Comparison of ENCODE assay signal across 10 cellular contexts in genomic region chr3:2099779-2100191, GRCh38. TPM values are rescaled to one million over a fixed set of nuclear protein-coding genes. Genes with fewer than 3 reads are reported as not detected.
DNase-seq lines count a peak whose midpoint lies in the region; ATAC-seq, FAIRE-seq and TF ChIP-seq lines count a peak whose summit lies in the region.
"Had no signal": no experiment of that assay in that cellular context is flagged by ENCODE, and none has a peak within 500 bp of the region (broad histone marks: within the 10 kb centered on the region; RNA-seq: fewer than 3 reads in every experiment).

No MANE protein-coding gene starts in this region.

- no peak for DNase-seq in activated CD4-positive, alpha-beta T cell treated with anti-CD3 and anti-CD28 coated beads, Interleukin-2, amount 10 ng/mL, durations not matched to agents 7 days and 5 days
- no peak for DNase-seq in activated CD4-positive, alpha-beta T cell treated with anti-CD3 and anti-CD28 coated beads for 36 hours
- DNase-seq in cerebellum (ENCODE audit: low spot score) (peak; percentile 22), mesothelial cell of epicardium (ENCODE audit: low spot score in 2 of 2, unreplicated experiment in 2 of 2) (peak in 1 of 2 experiments; percentile 49), frontal cortex (ENCODE audit: low spot score in 2 of 2) (no peak), NCI-H187 treated with DMSO at 0.1 percent for 48 hours (lab: John Stamatoyannopoulos, UW) (no peak)

- H3K4me3 ChIP-seq in thymus (ENCODE audit: low read length): peak overlapping the region; percentile 31

- no peaks in the 10 kb centered on the region for H3K36me3 Mint-ChIP-seq in activated CD4-positive, alpha-beta T cell treated with anti-CD3 and anti-CD28 coated beads, Interleukin-2, amount 10 ng/mL, durations not matched to agents 7 days and 5 days (ENCODE audit: low read depth)
- H3K36me3 Mint-ChIP-seq in activated CD4-positive, alpha-beta T cell treated with anti-CD3 and anti-CD28 coated beads for 36 hours (ENCODE audit: low read depth): no peaks in the 10 kb centered on the region
- peaks cover 5% of the 10 kb centered on the region for H3K36me3 Mint-ChIP-seq in mesothelial cell of epicardium

- intact Hi-C loops in activated CD4-positive, alpha-beta T cell treated with anti-CD3 and anti-CD28 coated beads for 36 hours (cut with DNase I, micrococcal nuclease): no loop called here

- no peaks in the 10 kb centered on the region for H3K36me3 ChIP-seq in thymus (ENCODE audit: control insufficient read depth, insufficient read depth)
- H3K36me3 ChIP-seq: neutrophil had no signal

- CTCF ChIA-PET in activated CD4-positive, alpha-beta T cell treated with anti-CD3 and anti-CD28 coated beads, Interleukin-2, amount 10 ng/mL, durations not matched to agents 7 days and 5 days (lab: Charles Lee): no interaction called here
- CTCF ChIA-PET in activated CD4-positive, alpha-beta T cell treated with anti-CD3 and anti-CD28 coated beads for 36 hours (lab: Charles Lee): no interaction called here

- peaks cover 43% of the 10 kb centered on the region for H3K27me3 Mint-ChIP-seq in activated CD4-positive, alpha-beta T cell treated with anti-CD3 and anti-CD28 coated beads, Interleukin-2, amount 10 ng/mL, durations not matched to agents 7 days and 5 days
- H3K27me3 Mint-ChIP-seq in activated CD4-positive, alpha-beta T cell treated with anti-CD3 and anti-CD28 coated beads for 36 hours: peaks cover 50% of the 10 kb centered on the region
- peaks cover 41% of the 10 kb centered on the region for H3K27me3 Mint-ChIP-seq in mesothelial cell of epicardium (ENCODE audit: low read depth)

- no peak for TF ChIP-seq CTCF in mesothelial cell of epicardium (IDR thresholded peaks at IDR 0.05; ENCODE audit: unreplicated experiment)

- no peak overlapping the region for H3K4me3 Mint-ChIP-seq in activated CD4-positive, alpha-beta T cell treated with anti-CD3 and anti-CD28 coated beads, Interleukin-2, amount 10 ng/mL, durations not matched to agents 7 days and 5 days
- no peak overlapping the region for H3K4me3 Mint-ChIP-seq in activated CD4-positive, alpha-beta T cell treated with anti-CD3 and anti-CD28 coated beads for 36 hours
- peak overlapping the region; percentile 89 for H3K4me3 Mint-ChIP-seq in mesothelial cell of epicardium

- 8% methylated on average over 26 of the region's 26 CpGs for WGBS in thymus

- no peak for FAIRE-seq in frontal cortex (lab: Jason Lieb, UNC)

- no peaks in the 10 kb centered on the region for H3K9me3 Mint-ChIP-seq in activated CD4-positive, alpha-beta T cell treated with anti-CD3 and anti-CD28 coated beads, Interleukin-2, amount 10 ng/mL, durations not matched to agents 7 days and 5 days
- no peaks in the 10 kb centered on the region for H3K9me3 Mint-ChIP-seq in activated CD4-positive, alpha-beta T cell treated with anti-CD3 and anti-CD28 coated beads for 36 hours (ENCODE audit: low read depth)
- no peaks in the 10 kb centered on the region for H3K9me3 Mint-ChIP-seq in mesothelial cell of epicardium

- peaks cover 31% of the 10 kb centered on the region for H3K27me3 ChIP-seq in thymus (ENCODE audit: control insufficient read depth, insufficient read depth)

- ATAC-seq in activated CD4-positive, alpha-beta T cell treated with anti-CD3 and anti-CD28 coated beads for 36 hours: no peak
- ATAC-seq in HG03520 (IDR thresholded peaks at IDR 0.05; ENCODE audit: unreplicated experiment): no peak

- POLR2A ChIA-PET in activated CD4-positive, alpha-beta T cell treated with anti-CD3 and anti-CD28 coated beads, Interleukin-2, amount 10 ng/mL, durations not matched to agents 7 days and 5 days (lab: Charles Lee): no interaction called here
- POLR2A ChIA-PET in activated CD4-positive, alpha-beta T cell treated with anti-CD3 and anti-CD28 coated beads for 36 hours (lab: Charles Lee): no interaction called here

- H3K4me1 ChIP-seq in thymus (ENCODE audit: control insufficient read depth, insufficient read depth, low read length): no peaks in the 10 kb centered on the region

- H3K4me1 Mint-ChIP-seq in activated CD4-positive, alpha-beta T cell treated with anti-CD3 and anti-CD28 coated beads, Interleukin-2, amount 10 ng/mL, durations not matched to agents 7 days and 5 days: peaks cover 4% of the 10 kb centered on the region
- H3K4me1 Mint-ChIP-seq in activated CD4-positive, alpha-beta T cell treated with anti-CD3 and anti-CD28 coated beads for 36 hours: peaks cover 4% of the 10 kb centered on the region
- peaks cover 46% of the 10 kb centered on the region for H3K4me1 Mint-ChIP-seq in mesothelial cell of epicardium

- no peak overlapping the region for H3K27ac ChIP-seq in thymus (ENCODE audit: low read depth)
- H3K27ac ChIP-seq: neutrophil had no signal

- no peaks in the 10 kb centered on the region for H3K9me3 ChIP-seq in thymus (ENCODE audit: control insufficient read depth)
- H3K9me3 ChIP-seq: neutrophil had no signal

- peak overlapping the region; percentile 10 for H3K27ac Mint-ChIP-seq in activated CD4-positive, alpha-beta T cell treated with anti-CD3 and anti-CD28 coated beads, Interleukin-2, amount 10 ng/mL, durations not matched to agents 7 days and 5 days
- H3K27ac Mint-ChIP-seq in activated CD4-positive, alpha-beta T cell treated with anti-CD3 and anti-CD28 coated beads for 36 hours: no peak overlapping the region
- peak overlapping the region; percentile 93 for H3K27ac Mint-ChIP-seq in mesothelial cell of epicardium

RNA-seq across cellular contexts. Expression of gene CNTN4, which starts 1.1 kb away (rescaled TPM):
- total RNA-seq in activated CD4-positive, alpha-beta T cell treated with anti-CD3 and anti-CD28 coated beads, Interleukin-2, amount 10 ng/mL, durations not matched to agents 7 days and 5 days: not detected
- not detected for total RNA-seq in activated CD4-positive, alpha-beta T cell treated with anti-CD3 and anti-CD28 coated beads for 36 hours
- total RNA-seq in cerebellum (57.6 TPM), mesothelial cell of epicardium (67.0 to 73.8 TPM (median 68.9 TPM) in 3 replicates), frontal cortex (134 TPM)
- polyA plus RNA-seq in thymus: 9.4 TPM
- total RNA-seq: T-helper 2 cell treated with Interferon-gamma antibody and Interleukin-4, amounts not matched to agents 100 ng/mL and 5 ng/mL, for 36 hours had no signal

Comparison
In these comparisons a context has a peak if more than half of its experiments do, and no peak if none do; other contexts are left out.
1. RNA of gene CNTN4, which starts 1.1 kb away (total RNA-seq): 134 TPM in frontal cortex (single experiment), 67.0 to 73.8 TPM in mesothelial cell of epicardium and 57.6 TPM in cerebellum (single experiment); not detected in activated CD4-positive, alpha-beta T cell treated with anti-CD3 and anti-CD28 coated beads for 36 hours and not detected in activated CD4-positive, alpha-beta T cell treated with anti-CD3 and anti-CD28 coated beads, Interleukin-2, amount 10 ng/mL, durations not matched to agents 7 days and 5 days; every median in the first group is over 10 times any median in the second.